9 cellular contexts compared by ENCODE assay signal in genomic region chr10:3095373-3096139, GRCh38. TPM values are rescaled to one million over a fixed set of nuclear protein-coding genes. Genes with fewer than 3 reads are reported as not detected.
A peak's percentile ranks its signal among the peaks of the same experiment; 100 is the strongest.
DNase-seq lines count a peak whose midpoint lies in the region; ATAC-seq and TF ChIP-seq lines count a peak whose summit lies in the region.
"Had no signal": no experiment of that assay in that cellular context is flagged by ENCODE, and none has a peak within 500 bp of the region (broad histone marks: within the 10 kb centered on the region; RNA-seq: fewer than 3 reads in every experiment).

No MANE protein-coding gene starts in this region.

- H3K4me1 Mint-ChIP-seq in activated CD8-positive, alpha-beta memory T cell treated with anti-CD3 and anti-CD28 coated beads, Interleukin-2, amount 10 ng/mL, durations not matched to agents 7 days and 5 days: peaks cover 64% of the 10 kb centered on the region

- H3K4me3 ChIP-seq in ovary: no peak overlapping the region
- H3K4me3 ChIP-seq in urinary bladder (ENCODE audit: low read depth, low read length): no peak overlapping the region

- H3K27me3 ChIP-seq in ovary: no peaks in the 10 kb centered on the region

- H3K4me1 ChIP-seq in ovary (ENCODE audit: insufficient read depth) (peaks cover 6% of the 10 kb centered on the region), urinary bladder (ENCODE audit: insufficient read depth) (no peaks in the 10 kb centered on the region)

- TF ChIP-seq EP300 in ovary (IDR thresholded peaks at IDR 0.05): no peak

- CTCF ChIA-PET in activated CD8-positive, alpha-beta memory T cell treated with anti-CD3 and anti-CD28 coated beads, Interleukin-2, amount 10 ng/mL, durations not matched to agents 7 days and 5 days (lab: Charles Lee): no interaction called here

- intact Hi-C loops in ovary (cut with DNase I): no loop called here

- ATAC-seq in activated CD8-positive, alpha-beta memory T cell treated with anti-CD3 and anti-CD28 coated beads, Interleukin-2, amount 10 ng/mL, durations not matched to agents 7 days and 5 days: peak; percentile 74

- peak overlapping the region; percentile 36 for H3K4me3 Mint-ChIP-seq in activated CD8-positive, alpha-beta memory T cell treated with anti-CD3 and anti-CD28 coated beads, Interleukin-2, amount 10 ng/mL, durations not matched to agents 7 days and 5 days
- H3K4me3 Mint-ChIP-seq: memory B cell had no signal

- WGBS in ovary, 3 donors: 1 to 4% (median 1%) methylated on average over 17 of the region's 17 CpGs
- WGBS in urinary bladder: 4% methylated on average over 17 of the region's 17 CpGs

- H3K9me3 ChIP-seq in ovary: no peaks in the 10 kb centered on the region

- H3K9me3 Mint-ChIP-seq in activated CD8-positive, alpha-beta memory T cell treated with anti-CD3 and anti-CD28 coated beads, Interleukin-2, amount 10 ng/mL, durations not matched to agents 7 days and 5 days (ENCODE audit: low read depth): no peaks in the 10 kb centered on the region
- H3K9me3 Mint-ChIP-seq: memory B cell had no signal

- no peaks in the 10 kb centered on the region for H3K36me3 ChIP-seq in ovary
- no peaks in the 10 kb centered on the region for H3K36me3 ChIP-seq in urinary bladder (ENCODE audit: insufficient read depth)

- no peaks in the 10 kb centered on the region for H3K27me3 Mint-ChIP-seq in activated CD8-positive, alpha-beta memory T cell treated with anti-CD3 and anti-CD28 coated beads, Interleukin-2, amount 10 ng/mL, durations not matched to agents 7 days and 5 days
- H3K27me3 Mint-ChIP-seq: memory B cell had no signal

- no peak for TF ChIP-seq POLR2A in ovary (IDR thresholded peaks at IDR 0.05)

- peak overlapping the region; percentile 94 for H3K27ac Mint-ChIP-seq in activated CD8-positive, alpha-beta memory T cell treated with anti-CD3 and anti-CD28 coated beads, Interleukin-2, amount 10 ng/mL, durations not matched to agents 7 days and 5 days
- H3K27ac Mint-ChIP-seq: memory B cell had no signal

- TF ChIP-seq CTCF in ovary (IDR thresholded peaks at IDR 0.05): no peak

- DNase-seq in activated gamma-delta T cell treated with Interleukin-2 at 50 U/mL for 16 hours (peak; percentile 38), activated gamma-delta T cell (lab: John Stamatoyannopoulos, UW) (no peak), Kasumi-1 (lab: John Stamatoyannopoulos, UW) (peak; percentile 97), fibroblast of gingiva (ENCODE audit: low read depth) (peak; percentile 97), ovary (peak in 2 of 5 donors; percentile 40 to 53), NCI-H510A treated with DMSO at 0.1 percent for 48 hours (lab: John Stamatoyannopoulos, UW) (no peak)
- DNase-seq in activated CD8-positive, alpha-beta memory T cell treated with anti-CD3 and anti-CD28 coated beads, Interleukin-2, amount 10 ng/mL, durations not matched to agents 7 days and 5 days: peak; percentile 84

- peak overlapping the region; percentile 3 to 54 for H3K27ac ChIP-seq in ovary
- H3K27ac ChIP-seq in urinary bladder (ENCODE audit: low read depth): peak overlapping the region; percentile 70

- peaks cover 48% of the 10 kb centered on the region for H3K36me3 Mint-ChIP-seq in activated CD8-positive, alpha-beta memory T cell treated with anti-CD3 and anti-CD28 coated beads, Interleukin-2, amount 10 ng/mL, durations not matched to agents 7 days and 5 days

RNA-seq across cellular contexts. Expression of gene PFKP, which starts 28.2 kb away (rescaled TPM):
- total RNA-seq in activated CD8-positive, alpha-beta memory T cell treated with anti-CD3 and anti-CD28 coated beads, Interleukin-2, amount 10 ng/mL, durations not matched to agents 7 days and 5 days: 100 to 1,000 TPM; 230 to 262 TPM
- total RNA-seq in ovary: 10 to 100 TPM; 12.4 to 43.4 (median 23.1) TPM
- 10 to 100 TPM; 19.6 to 74.9 TPM for polyA plus RNA-seq in ovary
- 40.6 TPM for total RNA-seq in urinary bladder
- 104 TPM for polyA plus RNA-seq in urinary bladder

Comparison
In these comparisons a context has a peak if more than half of its experiments do, and no peak if none do; other contexts are left out.
1. DNase-seq: peak in activated gamma-delta T cell treated with Interleukin-2 at 50 U/mL for 16 hours (single experiment), Kasumi-1 (2 of 2), activated CD8-positive, alpha-beta memory T cell treated with anti-CD3 and anti-CD28 coated beads, Interleukin-2, amount 10 ng/mL, durations not matched to agents 7 days and 5 days (single experiment) and fibroblast of gingiva (single experiment); none in activated gamma-delta T cell (single experiment) and NCI-H510A treated with DMSO at 0.1 percent for 48 hours (single experiment).